8 cellular contexts compared by ENCODE assay signal in genomic region chr12:402127-402456, GRCh38. TPM values are rescaled to one million over a fixed set of nuclear protein-coding genes. Genes with fewer than 3 reads are reported as not detected.
DNase-seq lines count a peak whose midpoint lies in the region; ATAC-seq and TF ChIP-seq lines count a peak whose summit lies in the region.

No MANE protein-coding gene starts in this region.

- H4K20me1 ChIP-seq in Karpas-422 (ENCODE audit: insufficient read depth, low read depth, low read length): no peaks in the 10 kb centered on the region

- intact Hi-C loops in CD8-positive, alpha-beta T cell (cut with DNase I, micrococcal nuclease): loop anchor here in 1 of 2 experiments (5.0 kb wide), 1 partner anchor 1190 kb away; the partner anchor contains the start of gene FBXL14

- H3K79me2 ChIP-seq in Karpas-422 (ENCODE audit: low read length): peaks cover 37% of the 10 kb centered on the region

- no peaks in the 10 kb centered on the region for H3K9me3 ChIP-seq in CD8-positive, alpha-beta T cell (ENCODE audit: low read length)
- H3K9me3 ChIP-seq in Karpas-422 (ENCODE audit: low read length) (no peaks in the 10 kb centered on the region), neuron (ENCODE audit: low read length) (no peaks in the 10 kb centered on the region)

- no peaks in the 10 kb centered on the region for H3K36me3 ChIP-seq in CD8-positive, alpha-beta T cell (ENCODE audit: insufficient read depth, low read length)
- H3K36me3 ChIP-seq in Karpas-422 (ENCODE audit: insufficient read depth, low read length) (0 out of 2 replicates have a peak, but pooled peaks cover 7% of the 10 kb centered on the region), neuron (ENCODE audit: insufficient read depth, low read length) (peaks cover 17% of the 10 kb centered on the region)

- TF ChIP-seq CTCF in CD8-positive, alpha-beta T cell (IDR thresholded peaks at IDR 0.05): no peak

- CTCF ChIA-PET in CD8-positive, alpha-beta T cell (lab: Charles Lee): interaction anchor here (1.0 to 1.7 kb wide), 4 partner anchors 9 to 40 kb away, joined by 4 to 8 read pairs (median 6); partner anchors contain the start of gene KDM5A

- no peaks in the 10 kb centered on the region for H3K27me3 Mint-ChIP-seq in CD8-positive, alpha-beta T cell (ENCODE audit: low read depth)

- peak overlapping the region; percentile 81 for H3K4me3 ChIP-seq in CD8-positive, alpha-beta T cell (ENCODE audit: low read depth, low read length)
- H3K4me3 ChIP-seq in Karpas-422 (ENCODE audit: low read length): peak overlapping the region; percentile 81
- peak overlapping the region; percentile 82 for H3K4me3 ChIP-seq in neuron (ENCODE audit: low read length)

- H3K36me3 Mint-ChIP-seq in CD8-positive, alpha-beta T cell: peaks cover 18% of the 10 kb centered on the region

- no peak overlapping the region for H3K4me3 Mint-ChIP-seq in CD8-positive, alpha-beta T cell

- no peak for DNase-seq in CD8-positive, alpha-beta T cell
- DNase-seq in Karpas-422 (peak; percentile 69), ecto neural progenitor cell (ENCODE audit: low spot score) (peak; percentile 49), GM03348 (ENCODE audit: low spot score) (no peak), midbrain (lab: John Stamatoyannopoulos, UW) (no peak)
- no peak for DNase-seq in NK-92 treated with Interleukin-12 subunit alpha and Interleukin-12 subunit beta, amount 100 ng/mL, for 24 hours (lab: John Stamatoyannopoulos, UW)
- DNase-seq in effector CD4-positive, alpha-beta T cell: no peak

- H3K27ac ChIP-seq in CD8-positive, alpha-beta T cell (ENCODE audit: low read depth, low read length): no peak overlapping the region
- H3K27ac ChIP-seq in Karpas-422 (ENCODE audit: low read length): peak overlapping the region; percentile 20; the same call in 1 of the 2 replicates

- H3K9ac ChIP-seq in Karpas-422 (ENCODE audit: low read length): peak overlapping the region; percentile 79

- H3K27me3 ChIP-seq in CD8-positive, alpha-beta T cell (ENCODE audit: insufficient read depth, low read length): no peaks in the 10 kb centered on the region
- H3K27me3 ChIP-seq in Karpas-422 (ENCODE audit: low read length) (no peaks in the 10 kb centered on the region), neuron (ENCODE audit: insufficient read depth, low read length) (no peaks in the 10 kb centered on the region)

- no peaks in the 10 kb centered on the region for H3K9me3 Mint-ChIP-seq in CD8-positive, alpha-beta T cell

- POLR2A ChIA-PET in CD8-positive, alpha-beta T cell (lab: Charles Lee): interaction anchor here (1.1 to 2.8 kb wide), 3 partner anchors 13 to 548 kb away, joined by 3 to 35 read pairs (median 5); partner anchors contain the start of genes KDM5A and RAD52

- H3K4me1 ChIP-seq in CD8-positive, alpha-beta T cell (ENCODE audit: insufficient read depth, low read length): peaks cover 10% of the 10 kb centered on the region
- H3K4me1 ChIP-seq in Karpas-422 (ENCODE audit: low read length) (peaks cover 19% of the 10 kb centered on the region), neuron (ENCODE audit: insufficient read depth, low read length) (peaks cover 13% of the 10 kb centered on the region)

- H3K27ac Mint-ChIP-seq in CD8-positive, alpha-beta T cell: no peak overlapping the region

- no peaks in the 10 kb centered on the region for H3K4me1 Mint-ChIP-seq in CD8-positive, alpha-beta T cell (ENCODE audit: low read depth)

- no peaks in the 10 kb centered on the region for H3K9me2 ChIP-seq in Karpas-422 (replicated peaks; ENCODE audit: insufficient read depth, low read length)

- H3K4me2 ChIP-seq in Karpas-422 (ENCODE audit: low read depth, low read length, poor library complexity, severe bottlenecking): peak overlapping the region; percentile 85

- ATAC-seq in CD8-positive, alpha-beta T cell: no peak

- H2AFZ ChIP-seq in Karpas-422 (ENCODE audit: low read length) (peak overlapping the region; percentile 88), neuron (ENCODE audit: low read depth, low read length) (peak overlapping the region; percentile 61)

RNA-seq across cellular contexts. Expression of gene CCDC77, which starts 0.6 kb away (rescaled TPM):
- total RNA-seq in CD8-positive, alpha-beta T cell: 1 to 10 TPM; 2.8 to 5.2 TPM
- total RNA-seq in Karpas-422 (2014; rRNA removed; shearing (Covaris generic); ENCODE audit: low replicate concordance): 10.9 and 17.7 TPM in 2 replicates

RNA-seq across cellular contexts. Expression of gene KDM5A, which starts 13.0 kb away (rescaled TPM):
- 100 to 1,000 TPM; 144 to 145 TPM for total RNA-seq in CD8-positive, alpha-beta T cell
- 61.4 and 64.7 TPM in 2 replicates for total RNA-seq in Karpas-422 (2014; rRNA removed; shearing (Covaris generic); ENCODE audit: low replicate concordance)

RNA-seq across cellular contexts. Expression of gene B4GALNT3, which starts 57.6 kb away (rescaled TPM):
- 1 to 10 TPM; 1.1 to 1.2 TPM for total RNA-seq in CD8-positive, alpha-beta T cell
- total RNA-seq in Karpas-422 (2014; rRNA removed; shearing (Covaris generic); ENCODE audit: low replicate concordance): 0.30 TPM in 1 of 2 replicates, not detected in the other

Comparison
In these comparisons a context has a peak if more than half of its experiments do, and no peak if none do; other contexts are left out.
1. DNase-seq: peak in Karpas-422 (single experiment) and ecto neural progenitor cell (single experiment); none in CD8-positive, alpha-beta T cell (0 of 7), GM03348 (single experiment), NK-92 treated with Interleukin-12 subunit alpha and Interleukin-12 subunit beta, amount 100 ng/mL, for 24 hours (single experiment), midbrain (single experiment) and effector CD4-positive, alpha-beta T cell (single experiment).
2. Peak in every context shown above with its lines, with median percentiles within 50 percentile points of each other: H3K4me3 ChIP-seq.